ENCODE assay signal across 9 cellular contexts in genomic region chr3:119810018-119810435, GRCh38. TPM values are rescaled to one million over a fixed set of nuclear protein-coding genes. Genes with fewer than 3 reads are reported as not detected.
DNase-seq lines count a peak whose midpoint lies in the region; ATAC-seq and TF ChIP-seq lines count a peak whose summit lies in the region.
"Had no signal": no experiment of that assay in that cellular context is flagged by ENCODE, and none has a peak within 500 bp of the region (broad histone marks: within the 10 kb centered on the region; RNA-seq: fewer than 3 reads in every experiment).

No MANE protein-coding gene starts in this region.

- no peaks in the 10 kb centered on the region for H3K9me3 Mint-ChIP-seq in activated CD4-positive, alpha-beta T cell treated with anti-CD3 and anti-CD28 coated beads, Interleukin-2, amount 10 ng/mL, durations not matched to agents 7 days and 5 days
- no peaks in the 10 kb centered on the region for H3K9me3 Mint-ChIP-seq in effector memory CD8-positive, alpha-beta T cell

- no peak for DNase-seq in AG09309 (ENCODE audit: low read depth)
- peak; percentile 50 for DNase-seq in activated CD4-positive, alpha-beta T cell treated with anti-CD3 and anti-CD28 coated beads, Interleukin-2, amount 10 ng/mL, durations not matched to agents 7 days and 5 days
- DNase-seq in effector memory CD8-positive, alpha-beta T cell, result peak; percentile 25 to 33 (median 27)
- no peak for DNase-seq in tibial nerve (ENCODE audit: low spot score in 2 of 2)
- no peak for DNase-seq in NCI-H2196 (lab: John Stamatoyannopoulos, UW; ENCODE audit: unreplicated experiment)

- H3K27me3 Mint-ChIP-seq in activated CD4-positive, alpha-beta T cell treated with anti-CD3 and anti-CD28 coated beads, Interleukin-2, amount 10 ng/mL, durations not matched to agents 7 days and 5 days, result peaks cover 6% of the 10 kb centered on the region
- peaks cover 2 to 13% of the 10 kb centered on the region in 2 donors for H3K27me3 Mint-ChIP-seq in effector memory CD8-positive, alpha-beta T cell

- peak overlapping the region; percentile 84 for H3K27ac Mint-ChIP-seq in activated CD4-positive, alpha-beta T cell treated with anti-CD3 and anti-CD28 coated beads, Interleukin-2, amount 10 ng/mL, durations not matched to agents 7 days and 5 days
- peak overlapping the region; percentile 89 to 92 for H3K27ac Mint-ChIP-seq in effector memory CD8-positive, alpha-beta T cell

- H3K36me3 Mint-ChIP-seq in activated CD4-positive, alpha-beta T cell treated with anti-CD3 and anti-CD28 coated beads, Interleukin-2, amount 10 ng/mL, durations not matched to agents 7 days and 5 days (ENCODE audit: low read depth), result no peaks in the 10 kb centered on the region
- H3K36me3 Mint-ChIP-seq in effector memory CD8-positive, alpha-beta T cell (ENCODE audit: insufficient read depth), result peaks cover 2% of the 10 kb centered on the region

- H3K27ac ChIP-seq in neutrophil (no peak overlapping the region), tibial nerve (no peak overlapping the region)

- no peaks in the 10 kb centered on the region for H3K9me3 ChIP-seq in neutrophil
- no peaks in the 10 kb centered on the region for H3K9me3 ChIP-seq in tibial nerve

- TF ChIP-seq CTCF in AG09309 (IDR thresholded peaks at IDR 0.05; ENCODE audit: control insufficient read depth, insufficient read depth, low read depth, low read length, missing control alignments) (peak; percentile 34), neutrophil (IDR thresholded peaks at IDR 0.05) (no peak), tibial nerve (IDR thresholded peaks at IDR 0.05) (no peak)

- TF ChIP-seq EP300 in tibial nerve (IDR thresholded peaks at IDR 0.05), result no peak

- peak overlapping the region; percentile 62 for H3K4me3 Mint-ChIP-seq in activated CD4-positive, alpha-beta T cell treated with anti-CD3 and anti-CD28 coated beads, Interleukin-2, amount 10 ng/mL, durations not matched to agents 7 days and 5 days
- peak overlapping the region; percentile 88 to 95 for H3K4me3 Mint-ChIP-seq in effector memory CD8-positive, alpha-beta T cell

- peak overlapping the region; percentile 44 for H3K4me3 ChIP-seq in AG09309 (ENCODE audit: control insufficient read depth, low read depth, low read length)
- peak overlapping the region; percentile 38 to 52 for H3K4me3 ChIP-seq in neutrophil (ENCODE audit: low read depth in 1 of 2, low read length in 1 of 2)
- peak overlapping the region; percentile 4 to 50 (median 38) for H3K4me3 ChIP-seq in tibial nerve

- CTCF ChIA-PET in activated CD4-positive, alpha-beta T cell treated with anti-CD3 and anti-CD28 coated beads, Interleukin-2, amount 10 ng/mL, durations not matched to agents 7 days and 5 days (lab: Charles Lee), result interaction anchor here (0.7 to 1.3 kb wide), 2 partner anchors 21 to 23 kb away, joined by 3 read pairs; no protein-coding TSS in a partner anchor

- H3K4me1 ChIP-seq in neutrophil (ENCODE audit: control insufficient read depth in 1 of 2, insufficient read depth in 1 of 2, low read depth in 1 of 2, low read length in 1 of 2) (peaks cover 13 to 14% of the 10 kb centered on the region in 2 experiments), tibial nerve (peaks cover 0 to 12% (median 0%) of the 10 kb centered on the region in 4 donors)

- ATAC-seq in HG03342 (IDR thresholded peaks at IDR 0.05; ENCODE audit: unreplicated experiment), result peak; percentile 75
- ATAC-seq in effector memory CD8-positive, alpha-beta T cell (replicated peaks), result peak; percentile 90

- no peaks in the 10 kb centered on the region for H3K36me3 ChIP-seq in neutrophil
- no peaks in the 10 kb centered on the region for H3K36me3 ChIP-seq in tibial nerve

- H3K4me1 Mint-ChIP-seq in activated CD4-positive, alpha-beta T cell treated with anti-CD3 and anti-CD28 coated beads, Interleukin-2, amount 10 ng/mL, durations not matched to agents 7 days and 5 days, result peaks cover 12% of the 10 kb centered on the region
- H3K4me1 Mint-ChIP-seq in effector memory CD8-positive, alpha-beta T cell (ENCODE audit: low read depth in 2 of 2), result peaks cover 8 to 12% of the 10 kb centered on the region in 2 donors

- no peaks in the 10 kb centered on the region for H3K27me3 ChIP-seq in neutrophil
- peaks cover 0 to 8% of the 10 kb centered on the region in 2 donors for H3K27me3 ChIP-seq in tibial nerve

- WGBS in tibial nerve, 2 donors, result 0 to 2% methylated on average over 11 to 28 of the region's 33 CpGs

- POLR2A ChIA-PET in activated CD4-positive, alpha-beta T cell treated with anti-CD3 and anti-CD28 coated beads, Interleukin-2, amount 10 ng/mL, durations not matched to agents 7 days and 5 days (lab: Charles Lee), result no interaction called here

- TF ChIP-seq POLR2A in GM19099 (IDR thresholded peaks at IDR 0.05; ENCODE audit: extremely low read depth, insufficient read length, low read depth), result peak; percentile 63
- no peak for TF ChIP-seq POLR2A in tibial nerve (IDR thresholded peaks at IDR 0.05)

RNA-seq across cellular contexts. Expression of gene NR1I2, which starts 28.1 kb away (rescaled TPM):
- total RNA-seq in activated CD4-positive, alpha-beta T cell treated with anti-CD3 and anti-CD28 coated beads, Interleukin-2, amount 10 ng/mL, durations not matched to agents 7 days and 5 days, result under 1 TPM in 1 of 2 experiments, not detected in 1; 0.10 TPM
- total RNA-seq in tibial nerve, result under 1 TPM in 2 of 4 donors, not detected in 2; 0.39 to 0.87 TPM
- total RNA-seq: pulmonary artery endothelial cell had no signal

Comparison
In these comparisons a context has a peak if more than half of its experiments do, and no peak if none do; other contexts are left out.
1. DNase-seq: peak in activated CD4-positive, alpha-beta T cell treated with anti-CD3 and anti-CD28 coated beads, Interleukin-2, amount 10 ng/mL, durations not matched to agents 7 days and 5 days (single experiment) and effector memory CD8-positive, alpha-beta T cell (3 of 3); none in AG09309 (single experiment), tibial nerve (0 of 2) and NCI-H2196 (single experiment).
2. Peak in every context shown above with its lines, with median percentiles within 50 percentile points of each other: H3K4me3 ChIP-seq.